ENCODE assay signal across 12 cellular contexts in the genomic region with DNA sequence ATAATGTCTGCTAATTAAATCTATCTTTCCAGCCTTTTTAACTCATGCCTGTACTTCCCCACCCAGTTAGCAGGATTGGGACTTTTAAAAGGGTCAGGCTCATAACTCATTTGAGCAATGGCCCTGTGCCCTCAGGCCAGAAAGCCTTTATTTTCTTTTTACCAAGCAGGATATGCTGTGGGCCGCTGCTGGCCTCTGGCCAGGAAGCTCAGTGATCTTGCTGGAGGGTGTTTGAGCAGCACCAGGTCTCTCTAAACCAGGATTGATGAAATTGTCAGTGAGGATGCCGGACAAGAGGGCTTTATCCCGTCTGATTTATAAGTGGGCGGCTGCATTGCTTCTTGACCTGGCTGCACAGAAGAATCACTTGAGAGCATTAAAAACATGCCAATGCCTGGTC.
DNase-seq lines count a peak whose midpoint lies in the region; ATAC-seq, FAIRE-seq and TF ChIP-seq lines count a peak whose summit lies in the region.
"Had no signal": no experiment of that assay in that cellular context is flagged by ENCODE, and none has a peak within 500 bp of the region (broad histone marks: within the 10 kb centered on the region; RNA-seq: fewer than 3 reads in every experiment).

No MANE protein-coding gene starts in this region.

- CTCF ChIA-PET in AG04450 (lab: Charles Lee) (no interaction called here), WTC11 (lab: Charles Lee) (no interaction called here)

- peak overlapping the region; percentile 31 for H3K27ac ChIP-seq in AG04450 (ENCODE audit: low read depth, low read length)
- H3K27ac ChIP-seq: ovary had no signal

- no peaks in the 10 kb centered on the region for H3K9me3 ChIP-seq in AG04450 (ENCODE audit: control insufficient read depth, insufficient read depth, low read length)
- H3K9me3 ChIP-seq: adrenal gland, esophagus squamous epithelium, ovary had no signal

- no peak for TF ChIP-seq CTCF in AG04450 (IDR thresholded peaks at IDR 0.05; ENCODE audit: low read depth, low read length)
- no peak for TF ChIP-seq CTCF in fibroblast of villous mesenchyme (IDR thresholded peaks at IDR 0.05; ENCODE audit: insufficient read depth, low read depth, low read length)
- TF ChIP-seq CTCF in WTC11 (IDR thresholded peaks at IDR 0.05), result no peak

- no peak for ATAC-seq in HG02870 (IDR thresholded peaks at IDR 0.05; ENCODE audit: unreplicated experiment)
- no peak for ATAC-seq in WTC11

- DNase-seq in AG04450 (ENCODE audit: low read depth, low spot score), result no peak
- DNase-seq in HTR-8/SVneo (ENCODE audit: insufficient read length, low spot score), result peak; percentile 81
- DNase-seq in T1000 (lab: John Stamatoyannopoulos, UW), result peak; percentile 82
- DNase-seq in fibroblast of villous mesenchyme (ENCODE audit: low read depth), result peak; percentile 62
- DNase-seq in NCI-H2107 (lab: John Stamatoyannopoulos, UW), result no peak
- DNase-seq in WTC11 (ENCODE audit: low spot score), result no peak
- DNase-seq in NK-92 treated with Interleukin-12 subunit alpha and Interleukin-12 subunit beta, amount 100 ng/mL, for 24 hours (lab: John Stamatoyannopoulos, UW), result no peak
- DNase-seq: esophagus squamous epithelium had no signal

- H3K4me1 Mint-ChIP-seq in WTC11, result peaks cover 1% of the 10 kb centered on the region

- POLR2A ChIA-PET in AG04450 (lab: Yijun Ruan, JAX) (no interaction called here), WTC11 (lab: Charles Lee) (no interaction called here)

- no peak overlapping the region for H3K27ac Mint-ChIP-seq in WTC11
- H3K27ac Mint-ChIP-seq: B cell had no signal

- H3K4me3 ChIP-seq in AG04450 (ENCODE audit: low read depth, low read length) (no peak overlapping the region), fibroblast of villous mesenchyme (ENCODE audit: low read depth, low read length) (no peak overlapping the region)
- H3K4me3 ChIP-seq: adrenal gland, esophagus squamous epithelium, ovary had no signal

- H3K27me3 Mint-ChIP-seq in WTC11 (ENCODE audit: low read depth), result no peaks in the 10 kb centered on the region
- H3K27me3 Mint-ChIP-seq: B cell had no signal

- no peak for FAIRE-seq in HTR-8/SVneo (lab: Jason Lieb, UNC)

- H3K36me3 Mint-ChIP-seq in WTC11, result no peaks in the 10 kb centered on the region

- no peak overlapping the region for H3K4me3 Mint-ChIP-seq in WTC11
- H3K4me3 Mint-ChIP-seq: B cell had no signal

- no peaks in the 10 kb centered on the region for H3K9me3 Mint-ChIP-seq in WTC11

- no peaks in the 10 kb centered on the region for H3K27me3 ChIP-seq in AG04450 (ENCODE audit: control insufficient read depth, insufficient read depth, low read length)
- H3K27me3 ChIP-seq: adrenal gland, esophagus squamous epithelium, ovary had no signal

TF ChIP-seq in WTC11, 78 proteins besides CTCF, POLR2A, EP300 and RAD21:
- TF ChIP-seq TEAD1 (CRISPR knock-in tag; IDR thresholded peaks at IDR 0.05) (no peak), CREB1 (CRISPR knock-in tag; IDR thresholded peaks at IDR 0.05) (no peak)
- TF ChIP-seq, protein P1, sequence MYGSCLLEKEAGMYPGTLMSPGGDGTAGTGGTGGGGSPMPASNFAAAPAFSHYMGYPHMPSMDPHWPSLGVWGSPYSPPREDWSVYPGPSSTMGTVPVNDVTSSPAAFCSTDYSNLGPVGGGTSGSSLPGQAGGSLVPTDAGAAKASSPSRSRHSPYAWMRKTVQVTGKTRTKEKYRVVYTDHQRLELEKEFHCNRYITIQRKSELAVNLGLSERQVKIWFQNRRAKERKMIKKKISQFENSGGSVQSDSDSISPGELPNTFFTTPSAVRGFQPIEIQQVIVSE (CRISPR knock-in tag; IDR thresholded peaks at IDR 0.05; ENCODE audit: borderline replicate concordance), result no peak
- TF ChIP-seq, protein P2, sequence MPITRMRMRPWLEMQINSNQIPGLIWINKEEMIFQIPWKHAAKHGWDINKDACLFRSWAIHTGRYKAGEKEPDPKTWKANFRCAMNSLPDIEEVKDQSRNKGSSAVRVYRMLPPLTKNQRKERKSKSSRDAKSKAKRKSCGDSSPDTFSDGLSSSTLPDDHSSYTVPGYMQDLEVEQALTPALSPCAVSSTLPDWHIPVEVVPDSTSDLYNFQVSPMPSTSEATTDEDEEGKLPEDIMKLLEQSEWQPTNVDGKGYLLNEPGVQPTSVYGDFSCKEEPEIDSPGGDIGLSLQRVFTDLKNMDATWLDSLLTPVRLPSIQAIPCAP (CRISPR knock-in tag; IDR thresholded peaks at IDR 0.05), result no peak
TF ChIP-seq in WTC11: peak in this region for 0.

Comparison
In these comparisons a context has a peak if more than half of its experiments do, and no peak if none do; other contexts are left out.
1. DNase-seq: peak in HTR-8/SVneo (single experiment), T1000 (single experiment) and fibroblast of villous mesenchyme (single experiment); none in AG04450 (single experiment), NCI-H2107 (single experiment), WTC11 (single experiment) and NK-92 treated with Interleukin-12 subunit alpha and Interleukin-12 subunit beta, amount 100 ng/mL, for 24 hours (single experiment).